13 cellular contexts compared by ENCODE assay signal in the genomic region with DNA sequence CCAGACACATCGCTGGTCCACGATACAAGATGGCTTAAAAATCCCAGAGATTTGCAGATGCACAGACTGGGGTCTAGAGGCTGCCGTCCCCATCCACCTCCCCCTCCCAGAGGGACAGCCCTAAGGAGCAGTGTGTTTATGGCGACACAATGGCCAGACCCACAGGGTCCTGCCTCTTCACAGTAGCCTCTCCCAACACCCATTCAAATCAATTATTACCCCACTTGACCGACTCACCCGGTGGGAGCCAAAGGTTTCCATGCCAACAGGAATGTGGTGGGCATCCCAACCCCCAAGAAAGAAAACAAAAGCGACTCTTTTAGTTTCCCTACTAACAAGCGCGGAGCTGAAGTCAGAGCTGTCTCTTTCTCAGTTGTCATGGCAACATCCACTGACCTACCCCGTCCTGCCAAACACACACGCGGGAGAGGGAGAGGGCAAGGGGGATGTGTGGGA.
DNase-seq lines count a peak whose midpoint lies in the region; ATAC-seq and TF ChIP-seq lines count a peak whose summit lies in the region.
"Had no signal": no experiment of that assay in that cellular context is flagged by ENCODE, and none has a peak within 500 bp of the region (broad histone marks: within the 10 kb centered on the region; RNA-seq: fewer than 3 reads in every experiment).

No MANE protein-coding gene starts in this region.

- H3K27me3 Mint-ChIP-seq in brain = peaks cover 7% of the 10 kb centered on the region
- H3K27me3 Mint-ChIP-seq: stimulated activated naive CD8-positive, alpha-beta T cell treated with anti-CD3 and anti-CD28 coated beads, Interleukin-15, amount 100 ng/mL, for 72 hours had no signal

- DNase-seq in NCI-H1092 treated with DMSO at 0.1 percent for 48 hours (lab: John Stamatoyannopoulos, UW) = peak; percentile 56
- DNase-seq in iPS-NIHi11 (ENCODE audit: low spot score) = peak; percentile 81
- peak; percentile 56 for DNase-seq in sciatic nerve (ENCODE audit: low spot score)
- DNase-seq in Right ventricle myocardium superior = no peak
- DNase-seq in activated CD4-positive, alpha-beta T cell treated with anti-CD3 and anti-CD28 coated beads, Interleukin-2, amount 50 U/mL, for 1 hour = no peak
- DNase-seq in activated naive CD4-positive, alpha-beta T cell treated with Interleukin-2 at 50 U/mL for 16 hours = no peak
- DNase-seq: Caco-2; left lung; NCI-H2171 treated with DMSO at 0.1 percent for 48 hours; ovary; stimulated activated naive CD8-positive, alpha-beta T cell treated with anti-CD3 and anti-CD28 coated beads, Interleukin-15, amount 100 ng/mL, for 72 hours had no signal

- peak; percentile 60 for ATAC-seq in sciatic nerve
- ATAC-seq in GM18873 (IDR thresholded peaks at IDR 0.05; ENCODE audit: low FRiP score, unreplicated experiment) = no peak
- ATAC-seq in Right ventricle myocardium superior (ENCODE audit: poor library complexity) = no peak
- ATAC-seq: left lung; stimulated activated naive CD8-positive, alpha-beta T cell treated with anti-CD3 and anti-CD28 coated beads, Interleukin-15, amount 100 ng/mL, for 72 hours had no signal

- H3K27ac Mint-ChIP-seq in brain = peak overlapping the region; percentile 31 to 92 (median 78)

- TF ChIP-seq CTCF in brain (conservative IDR thresholded peaks at IDR 0.05) = no peak

- intact Hi-C loops in sciatic nerve (cut with DNase I) (no loop called here), Right ventricle myocardium superior (cut with DNase I) (no loop called here)

- H3K4me3 Mint-ChIP-seq in brain = peak overlapping the region; percentile 56 to 76 (median 69)
- H3K4me3 Mint-ChIP-seq: stimulated activated naive CD8-positive, alpha-beta T cell treated with anti-CD3 and anti-CD28 coated beads, Interleukin-15, amount 100 ng/mL, for 72 hours had no signal

- no peaks in the 10 kb centered on the region for H3K36me3 Mint-ChIP-seq in brain

- peaks cover 92% of the 10 kb centered on the region for H3K4me1 Mint-ChIP-seq in brain

- H3K9me3 Mint-ChIP-seq in brain = no peaks in the 10 kb centered on the region
- H3K9me3 Mint-ChIP-seq: stimulated activated naive CD8-positive, alpha-beta T cell treated with anti-CD3 and anti-CD28 coated beads, Interleukin-15, amount 100 ng/mL, for 72 hours had no signal

Comparison
In these comparisons a context has a peak if more than half of its experiments do, and no peak if none do; other contexts are left out.
1. DNase-seq: peak in NCI-H1092 treated with DMSO at 0.1 percent for 48 hours (single experiment), iPS-NIHi11 (single experiment) and sciatic nerve (single experiment); none in Right ventricle myocardium superior (single experiment), activated CD4-positive, alpha-beta T cell treated with anti-CD3 and anti-CD28 coated beads, Interleukin-2, amount 50 U/mL, for 1 hour (single experiment) and activated naive CD4-positive, alpha-beta T cell treated with Interleukin-2 at 50 U/mL for 16 hours (single experiment).